13 cellular contexts compared by ENCODE assay signal in genomic region chr9:14250779-14251145, GRCh38.
A peak's percentile ranks its signal among the peaks of the same experiment; 100 is the strongest.
DNase-seq lines count a peak whose midpoint lies in the region; ATAC-seq and TF ChIP-seq lines count a peak whose summit lies in the region.
"Had no signal": no experiment of that assay in that cellular context is flagged by ENCODE, and none has a peak within 500 bp of the region (broad histone marks: within the 10 kb centered on the region; RNA-seq: fewer than 3 reads in every experiment).

No MANE protein-coding gene starts in this region.

- H3K4me2 ChIP-seq in mammary epithelial cell (ENCODE audit: insufficient read depth, low read depth, low read length): peak overlapping the region; percentile 85
- H3K4me2 ChIP-seq in mesenchymal stem cell (ENCODE audit: low read length, poor library complexity, severe bottlenecking): no peak overlapping the region

- H3K4me1 ChIP-seq in mammary epithelial cell (ENCODE audit: insufficient read depth, low read length) (peaks cover 34% of the 10 kb centered on the region), mesenchymal stem cell (ENCODE audit: control insufficient read depth, insufficient read depth, low read depth, low read length) (peaks cover 5% of the 10 kb centered on the region), thoracic aorta (ENCODE audit: control insufficient read depth in 1 of 2, low read depth in 2 of 2) (peaks cover 24 to 46% of the 10 kb centered on the region in 2 donors)

- BruUV-seq in mammary epithelial cell (replicated peaks; lab: Mats Ljungman, UMichigan): no TSS peak

- H4K91ac ChIP-seq in mesenchymal stem cell (ENCODE audit: low read length): no peak overlapping the region

- no peak overlapping the region for H3K23ac ChIP-seq in mesenchymal stem cell (ENCODE audit: low read length in 2 of 2)

- no peak overlapping the region for H2AK5ac ChIP-seq in mesenchymal stem cell (ENCODE audit: low read length, severe bottlenecking)

- H3K36me3 ChIP-seq in mammary epithelial cell (ENCODE audit: insufficient read depth, low read length) (no peaks in the 10 kb centered on the region), mesenchymal stem cell (ENCODE audit: control insufficient read depth in 1 of 2, insufficient read depth in 2 of 2, low read depth in 1 of 2, low read length in 2 of 2) (peaks cover 0 to 3% of the 10 kb centered on the region in 2 experiments), thoracic aorta (no peaks in the 10 kb centered on the region)
- H3K36me3 ChIP-seq: BLaER1 treated with 17β-estradiol and CSF1 and Interleukin-3, amounts not matched to agents 10 nM and 100 nM had no signal

- DNase-seq in LoVo (ENCODE audit: low spot score) (peak; percentile 5), mammary epithelial cell (no peak), mesenchymal stem cell (no peak), thoracic aorta (ENCODE audit: low spot score) (no peak), midbrain (lab: John Stamatoyannopoulos, UW) (no peak)
- DNase-seq: activated CD4-positive, alpha-beta T cell treated with anti-CD3 and anti-CD28 coated beads, Interleukin-2, amount 50 U/mL, for 4 hours; activated T-cell treated with anti-CD3 and anti-CD28 coated beads, Interleukin-2, amount 50 U/mL, for 24 hours; effector memory CD8-positive, alpha-beta T cell; natural killer cell had no signal

- H2BK15ac ChIP-seq in mesenchymal stem cell (ENCODE audit: low read depth, poor library complexity, severe bottlenecking): no peak overlapping the region

- no peak overlapping the region for H2BK120ac ChIP-seq in mesenchymal stem cell (ENCODE audit: low read depth, low read length)

- H2BK12ac ChIP-seq in mesenchymal stem cell (ENCODE audit: low read length in 2 of 2): no peak overlapping the region

- H3K79me2 ChIP-seq in mammary epithelial cell (ENCODE audit: insufficient read depth, low read length): peaks cover 85% of the 10 kb centered on the region

- no peaks in the 10 kb centered on the region for H4K20me1 ChIP-seq in mammary epithelial cell (ENCODE audit: insufficient read depth, low read length)
- H4K20me1 ChIP-seq: BLaER1 treated with 17β-estradiol and CSF1 and Interleukin-3, amounts not matched to agents 10 nM and 100 nM had no signal

- dilution Hi-C loops in mammary epithelial cell (cut with HindIII; ENCODE audit: low sequenced_read_pairs): no loop called here

- H4K8ac ChIP-seq in mesenchymal stem cell (ENCODE audit: low read length): no peak overlapping the region

- WGBS in mammary epithelial cell (ENCODE audit: low coverage, missing lambda C conversion rate): 27% methylated on average over 1 of the region's 1 CpG
- no CpG with 5 or more reads among the region's 1 CpG for WGBS in mesenchymal stem cell

- ATAC-seq in thoracic aorta (ENCODE audit: insufficient number of reproducible peaks, low FRiP score, low read depth): no peak
- no peak for ATAC-seq in GM21737 (IDR thresholded peaks at IDR 0.05; ENCODE audit: unreplicated experiment)
- ATAC-seq in HG03565 (IDR thresholded peaks at IDR 0.05; ENCODE audit: unreplicated experiment): no peak
- ATAC-seq: activated naive CD4-positive, alpha-beta T cell treated with anti-CD3 and anti-CD28 coated beads, Interleukin-2, amount 50 U/mL, for 72 hours; effector memory CD8-positive, alpha-beta T cell; natural killer cell had no signal

- H3K4me3 ChIP-seq in mammary epithelial cell (replicated peaks in 1 of 3; ENCODE audit: insufficient read depth in 1 of 3, low read depth in 2 of 3, low read length in 3 of 3) (peak overlapping the region in 2 of 3 experiments; percentile 12 to 21), mesenchymal stem cell (ENCODE audit: insufficient read depth in 1 of 2, low read depth in 1 of 2, low read length in 2 of 2) (peak overlapping the region in 1 of 2 experiments; percentile 70), thoracic aorta (peak overlapping the region; percentile 54)
- H3K4me3 ChIP-seq: BLaER1 treated with 17β-estradiol and CSF1 and Interleukin-3, amounts not matched to agents 10 nM and 100 nM had no signal

- peaks cover 25% of the 10 kb centered on the region for H3K79me1 ChIP-seq in mesenchymal stem cell (replicated peaks; ENCODE audit: low read length, poor library complexity, severe bottlenecking)

- H2AFZ ChIP-seq in mammary epithelial cell (ENCODE audit: low read depth, low read length): no peak overlapping the region
- H2AFZ ChIP-seq in mesenchymal stem cell (ENCODE audit: low read depth, low read length): no peak overlapping the region

- CTCF ChIA-PET in mammary epithelial cell (lab: Charles Lee; ENCODE audit: low non-redundant PET): no interaction called here

- H3K9ac ChIP-seq in mammary epithelial cell (ENCODE audit: insufficient read depth, low read length) (peak overlapping the region; percentile 54), mesenchymal stem cell (ENCODE audit: low read length) (peak overlapping the region; percentile 70)
- H3K9ac ChIP-seq: BLaER1 treated with 17β-estradiol and CSF1 and Interleukin-3, amounts not matched to agents 10 nM and 100 nM had no signal

- peak overlapping the region; percentile 92 for H3K27ac ChIP-seq in mammary epithelial cell (ENCODE audit: insufficient read depth, low read depth, low read length)
- H3K27ac ChIP-seq in mesenchymal stem cell (ENCODE audit: low read length, poor library complexity, severe bottlenecking): peak overlapping the region; percentile 91
- H3K27ac ChIP-seq in thoracic aorta: peak overlapping the region in 1 of 2 donors; percentile 56
- H3K27ac ChIP-seq: BLaER1 treated with 17β-estradiol and CSF1 and Interleukin-3, amounts not matched to agents 10 nM and 100 nM had no signal

- in situ Hi-C loops in mammary epithelial cell (cut with MboI; ENCODE audit: low sequenced_read_pairs in 2 of 2): no loop called here

- H2BK5ac ChIP-seq in mesenchymal stem cell (ENCODE audit: low read depth, low read length, poor library complexity, severe bottlenecking): no peak overlapping the region

- TF ChIP-seq CTCF in mammary epithelial cell (conservative IDR thresholded peaks at IDR 0.05 in 1 of 2, IDR thresholded peaks at IDR 0.05 in 1 of 2; ENCODE audit: extremely low read depth in 1 of 2, insufficient read depth in 1 of 2, low read depth in 1 of 2, low read length in 2 of 2): no peak
- no peak for TF ChIP-seq CTCF in thoracic aorta (IDR thresholded peaks at IDR 0.05)

- H3K4ac ChIP-seq in mesenchymal stem cell (ENCODE audit: low read depth in 1 of 2, low read length in 2 of 2): no peak overlapping the region

- H3K9me3 ChIP-seq in mammary epithelial cell (replicated peaks; ENCODE audit: insufficient read depth, low read length) (no peaks in the 10 kb centered on the region), mesenchymal stem cell (ENCODE audit: control insufficient read depth, low read length) (no peaks in the 10 kb centered on the region), thoracic aorta (no peaks in the 10 kb centered on the region)
- H3K9me3 ChIP-seq: BLaER1 treated with 17β-estradiol and CSF1 and Interleukin-3, amounts not matched to agents 10 nM and 100 nM had no signal

- no peaks in the 10 kb centered on the region for H3K27me3 ChIP-seq in mammary epithelial cell (ENCODE audit: insufficient read depth, low read length)
- no peaks in the 10 kb centered on the region for H3K27me3 ChIP-seq in mesenchymal stem cell (ENCODE audit: control insufficient read depth in 1 of 2, insufficient read depth in 1 of 2, low read length in 2 of 2)
- H3K27me3 ChIP-seq in thoracic aorta (replicated peaks; ENCODE audit: insufficient read depth): no peaks in the 10 kb centered on the region
- H3K27me3 ChIP-seq: BLaER1 treated with 17β-estradiol and CSF1 and Interleukin-3, amounts not matched to agents 10 nM and 100 nM had no signal

- H3K14ac ChIP-seq in mesenchymal stem cell (ENCODE audit: low read length in 2 of 2): no peak overlapping the region

- intact Hi-C loops in mammary epithelial cell (cut with micrococcal nuclease): loop anchor here (2.0 to 5.0 kb wide), 4 partner anchors 28 to 128 kb away; no protein-coding TSS in a partner anchor

- H3K18ac ChIP-seq in mesenchymal stem cell (ENCODE audit: low read depth in 1 of 2, low read length in 2 of 2): no peak overlapping the region
